8 cellular contexts compared by ENCODE assay signal in the genomic region with DNA sequence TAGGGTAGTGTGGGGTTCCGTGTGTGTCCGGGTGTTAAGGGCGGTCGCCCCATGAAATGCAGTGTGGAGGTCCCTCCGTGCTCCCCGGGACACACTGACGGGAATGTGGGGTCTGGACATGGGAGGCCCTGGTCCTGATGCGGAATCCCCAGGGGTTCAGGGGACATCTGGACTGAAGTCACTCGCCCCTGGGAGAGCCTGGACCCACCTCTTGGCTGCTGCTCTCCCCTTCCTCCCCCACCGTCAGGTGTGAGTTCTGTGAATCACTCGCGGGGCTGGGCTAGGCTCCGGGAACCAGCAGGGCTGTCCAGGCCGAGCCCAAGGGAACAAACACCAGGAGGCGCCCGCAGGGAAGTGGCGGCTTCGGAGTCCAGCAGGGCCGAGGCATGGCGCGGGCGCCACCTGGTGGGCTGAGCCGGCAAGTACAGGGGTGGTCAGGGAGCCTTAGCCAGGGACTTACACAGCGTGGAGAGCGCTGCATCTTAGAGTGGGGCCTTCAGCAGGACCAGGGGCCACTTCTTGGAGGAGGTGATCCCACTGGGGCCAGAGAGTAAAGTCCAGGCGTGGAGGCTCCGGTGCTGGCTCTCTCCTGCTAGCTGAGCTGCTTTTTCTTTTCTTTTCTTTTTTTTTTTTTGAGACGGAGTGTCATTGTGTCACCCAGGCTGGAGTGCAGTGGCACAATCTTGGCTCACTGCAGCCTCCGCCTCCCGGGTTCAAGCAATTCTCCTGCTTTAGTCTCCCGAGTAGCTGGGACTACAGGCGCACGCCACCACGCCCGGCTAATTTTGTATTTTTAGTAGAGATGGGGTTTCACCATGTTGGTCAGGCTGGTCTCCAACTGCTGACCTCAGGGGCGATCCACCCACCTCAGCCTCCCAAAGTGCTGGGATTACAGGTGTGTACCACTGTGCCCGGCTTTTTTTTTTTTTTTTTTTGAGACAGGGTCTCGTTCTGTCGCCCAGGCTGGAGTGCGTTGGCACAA. TPM values are rescaled to one million over a fixed set of nuclear protein-coding genes. Genes with fewer than 3 reads are reported as not detected.
A peak's percentile ranks its signal among the peaks of the same experiment; 100 is the strongest.
DNase-seq lines count a peak whose midpoint lies in the region; ATAC-seq and TF ChIP-seq lines count a peak whose summit lies in the region.

No MANE protein-coding gene starts in this region.

- intact Hi-C loops in sigmoid colon (cut with DNase I), result loop anchor here (1.0 kb wide), 1 partner anchor 211 kb away; no protein-coding TSS in a partner anchor

- no peak for TF ChIP-seq EP300 in sigmoid colon (IDR thresholded peaks at IDR 0.05)

- peaks cover 0 to 23% (median 5%) of the 10 kb centered on the region in 4 donors for H3K36me3 ChIP-seq in sigmoid colon

- DNase-seq in NCI-H187 treated with DMSO at 0.1 percent for 48 hours (lab: John Stamatoyannopoulos, UW) (peak; percentile 24), T-helper 22 cell (ENCODE audit: low read depth) (peak; percentile 44), anterior cingulate cortex (lab: John Stamatoyannopoulos, UW) (peak in 57 of 58 donors; percentile 14 to 93 (median 77)), hepatic stellate cell (ENCODE audit: low spot score) (peak; percentile 97), sigmoid colon (peak; percentile 96)

- TF ChIP-seq CTCF in GM12872 (IDR thresholded peaks at IDR 0.05; ENCODE audit: insufficient read depth, low read depth, low read length) (peak; percentile 99), sigmoid colon (IDR thresholded peaks at IDR 0.05) (peak; percentile 95 to 99 (median 98))

- 36 to 41% methylated on average over 40 of the region's 40 CpGs for WGBS in sigmoid colon, 2 donors

- H3K27ac ChIP-seq in sigmoid colon, result peak overlapping the region; percentile 10 to 48 (median 46)

- ATAC-seq in HG02884 (IDR thresholded peaks at IDR 0.05; ENCODE audit: unreplicated experiment) (peak; percentile 78), HG03457 (IDR thresholded peaks at IDR 0.05; ENCODE audit: unreplicated experiment) (no peak)

- H3K9me3 ChIP-seq in sigmoid colon, result no peaks in the 10 kb centered on the region

- H3K27me3 ChIP-seq in sigmoid colon, result no peaks in the 10 kb centered on the region

- TF ChIP-seq POLR2A in sigmoid colon (IDR thresholded peaks at IDR 0.05), result no peak

- peaks cover 0 to 4% (median 1%) of the 10 kb centered on the region in 4 donors for H3K4me1 ChIP-seq in sigmoid colon

- no peak overlapping the region for H3K4me3 ChIP-seq in sigmoid colon

RNA-seq across cellular contexts. Expression of a gene that starts 20.1 kb away (rescaled TPM):
- total RNA-seq in sigmoid colon, result 10 to 100 TPM in 3 of 4 donors, 1 to 10 TPM in 1; 3.3 to 20.5 (median 16.9) TPM
- polyA plus RNA-seq in sigmoid colon, result 1 to 10 TPM; 2.2 to 3.0 (median 3.0) TPM

Comparison
In these comparisons a context has a peak if more than half of its experiments do, and no peak if none do; other contexts are left out.
1. DNase-seq: peak in every context shown above with its lines; median percentile 97 in hepatic stellate cell; 96 in sigmoid colon; 77 in anterior cingulate cortex; 44 in T-helper 22 cell; 24 in NCI-H187 treated with DMSO at 0.1 percent for 48 hours.